Comparison of ENCODE assay signal across 1 cellular context in genomic region chr22:44711236-44711560, GRCh38.
TF ChIP-seq lines count a peak whose summit lies in the region.

No MANE protein-coding gene starts in this region.

TF ChIP-seq in GM12878, 131 proteins besides CTCF, POLR2A, EP300 and RAD21:
- no peak for TF ChIP-seq STAT3 (IDR thresholded peaks at IDR 0.05; ENCODE audit: low read depth, low read length)
- TF ChIP-seq ZBTB33 (IDR thresholded peaks at IDR 0.05) = no peak
- no peak for TF ChIP-seq ZNF207 (IDR thresholded peaks at IDR 0.05; ENCODE audit: borderline replicate concordance)
- TF ChIP-seq RUNX3 (IDR thresholded peaks at IDR 0.05; ENCODE audit: low read length) = no peak
- no peak for TF ChIP-seq RELA (IDR thresholded peaks at IDR 0.05; ENCODE audit: borderline replicate concordance, partially characterized antibody)
- no peak for TF ChIP-seq ZNF24 (IDR thresholded peaks at IDR 0.05)
- no peak for TF ChIP-seq SMARCA5 (IDR thresholded peaks at IDR 0.05)
- TF ChIP-seq SMC3 (IDR thresholded peaks at IDR 0.05; ENCODE audit: borderline replicate concordance, low read length) = no peak
- TF ChIP-seq ETV6 (conservative IDR thresholded peaks at IDR 0.05 in 1 of 2, IDR thresholded peaks at IDR 0.05 in 1 of 2; ENCODE audit: borderline replicate concordance in 1 of 2, low read depth in 1 of 2) = no peak
- TF ChIP-seq KLF5 (IDR thresholded peaks at IDR 0.05; ENCODE audit: partially characterized antibody) = no peak
- no peak for TF ChIP-seq FOXK2 (IDR thresholded peaks at IDR 0.05)
- no peak for TF ChIP-seq RAD51 (IDR thresholded peaks at IDR 0.05)
